In the genomic region with DNA sequence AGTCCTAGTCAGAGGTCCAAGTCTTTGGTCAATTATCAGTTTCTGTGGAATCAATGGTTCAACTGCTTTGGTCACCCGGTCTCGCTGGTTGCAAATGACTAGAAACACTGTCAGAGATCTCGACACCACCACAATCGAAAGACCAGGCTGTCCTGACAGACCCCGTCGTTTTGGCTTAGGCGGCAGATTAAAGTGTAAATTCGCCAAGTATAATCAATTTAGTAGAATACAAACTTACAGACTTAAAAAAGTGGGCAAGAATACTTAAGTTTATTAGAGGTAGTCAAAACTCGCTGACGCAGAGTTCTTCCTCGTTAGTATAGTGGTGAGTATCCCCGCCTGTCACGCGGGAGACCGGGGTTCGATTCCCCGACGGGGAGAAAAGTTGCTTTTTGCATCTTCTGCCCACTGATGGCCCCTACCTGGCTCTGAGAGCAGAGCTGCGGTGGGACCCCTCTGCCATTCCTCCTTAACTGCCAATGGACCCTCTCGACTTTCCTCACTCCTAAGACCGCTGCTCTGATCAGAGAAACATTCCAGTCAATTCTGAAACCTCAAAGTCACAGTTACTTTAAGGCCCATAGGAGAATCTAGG, we compare ENCODE assay signal across 8 cellular contexts. TPM values are rescaled to one million over a fixed set of nuclear protein-coding genes. Genes with fewer than 3 reads are reported as not detected.
A peak's percentile ranks its signal among the peaks of the same experiment; 100 is the strongest.
DNase-seq lines count a peak whose midpoint lies in the region; ATAC-seq and TF ChIP-seq lines count a peak whose summit lies in the region.

No MANE protein-coding gene starts in this region.

- ATAC-seq in GM23338: peak; percentile 63

- no peak for TF ChIP-seq CTCF in GM23338 (conservative IDR thresholded peaks at IDR 0.05; ENCODE audit: low read depth in 2 of 2)
- TF ChIP-seq CTCF in brain microvascular endothelial cell (IDR thresholded peaks at IDR 0.05; ENCODE audit: low read depth, low read length, missing control alignments): no peak

- no peaks in the 10 kb centered on the region for H3K79me2 ChIP-seq in GM23338 (replicated peaks; ENCODE audit: insufficient read depth)

- no peaks in the 10 kb centered on the region for H3K36me3 Mint-ChIP-seq in GM23338 (ENCODE audit: low read depth)

- peaks cover 6% of the 10 kb centered on the region; the same call in 2 of the 3 replicates for H3K9me3 Mint-ChIP-seq in GM23338

- H3K27ac Mint-ChIP-seq in GM23338: peak overlapping the region; percentile 62

- H3K4me3 Mint-ChIP-seq in GM23338: peak overlapping the region; percentile 88

- peaks cover 23% of the 10 kb centered on the region; the same call in 2 of the 3 replicates for H3K4me1 Mint-ChIP-seq in GM23338

- H3K36me3 ChIP-seq in GM23338 (ENCODE audit: insufficient read depth): no peaks in the 10 kb centered on the region
- no peaks in the 10 kb centered on the region for H3K36me3 ChIP-seq in brain microvascular endothelial cell (replicated peaks)

- no peaks in the 10 kb centered on the region for H4K20me1 ChIP-seq in GM23338 (replicated peaks; ENCODE audit: insufficient read depth)

- H3K4me3 ChIP-seq in GM23338 (peak overlapping the region; percentile 74), brain microvascular endothelial cell (ENCODE audit: low read depth, low read length) (peak overlapping the region; percentile 58)

- no peaks in the 10 kb centered on the region for H3F3A ChIP-seq in GM23338 (replicated peaks; ENCODE audit: low read depth)

- in situ Hi-C loops in brain microvascular endothelial cell (cut with HindIII; ENCODE audit: low pct_ligation_motif_present, low sequenced_read_pairs): no loop called here

- DNase-seq in COR-L47 (lab: John Stamatoyannopoulos, UW): peak; percentile 47
- DNase-seq in GM23338 (ENCODE audit: low spot score): peak; percentile 81
- peak; percentile 19 for DNase-seq in NCI-H1417 treated with DMSO at 0.1 percent for 48 hours (lab: John Stamatoyannopoulos, UW)
- DNase-seq in UCSD-AML1 (lab: John Stamatoyannopoulos, UW; ENCODE audit: unreplicated experiment): peak; percentile 75
- DNase-seq in brain microvascular endothelial cell: peak; percentile 72
- peak; percentile 75 for DNase-seq in inferior parietal cortex (ENCODE audit: extremely low spot score)
- peak; percentile 70 to 88 (median 74) for DNase-seq in stimulated activated CD4-positive, alpha-beta T cell treated with anti-CD3 and anti-CD28 coated beads, Interleukin-12 subunit alpha, Interleukin-12 subunit beta, amount 100 ng/mL, for 48 hours (ENCODE audit: low read depth in 2 of 3, low spot score in 1 of 3)
- DNase-seq in mesenteric fat pad (ENCODE audit: low spot score): no peak

- no peaks in the 10 kb centered on the region for H3K9me2 ChIP-seq in GM23338 (ENCODE audit: insufficient read depth)

- H3K27me3 ChIP-seq in GM23338 (ENCODE audit: insufficient read depth): no peaks in the 10 kb centered on the region
- no peaks in the 10 kb centered on the region for H3K27me3 ChIP-seq in brain microvascular endothelial cell (replicated peaks)

- H3K4me2 ChIP-seq in GM23338: peak overlapping the region; percentile 77

- 0 out of 2 replicates have a peak overlapping the region, but pooled peaks have one; percentile 4 for H3K27ac ChIP-seq in GM23338 (ENCODE audit: low read depth)
- H3K27ac ChIP-seq in brain microvascular endothelial cell: peak overlapping the region; percentile 8

- H3K4me1 ChIP-seq in GM23338 (ENCODE audit: insufficient read depth): peaks cover 16% of the 10 kb centered on the region

- peak overlapping the region; percentile 30; the same call in 1 of the 2 replicates for H2AFZ ChIP-seq in GM23338

- peaks cover 28% of the 10 kb centered on the region for H3K27me3 Mint-ChIP-seq in GM23338 (ENCODE audit: insufficient read depth, low read depth, poor library complexity)

TF ChIP-seq in GM23338, 12 proteins besides CTCF, POLR2A, EP300 and RAD21:
- TF ChIP-seq CREB1 (CRISPR knock-in tag; IDR thresholded peaks at IDR 0.05; ENCODE audit: low read depth): peak; percentile 46; the same call in 1 of the 2 replicates
- TF ChIP-seq, protein P1, sequence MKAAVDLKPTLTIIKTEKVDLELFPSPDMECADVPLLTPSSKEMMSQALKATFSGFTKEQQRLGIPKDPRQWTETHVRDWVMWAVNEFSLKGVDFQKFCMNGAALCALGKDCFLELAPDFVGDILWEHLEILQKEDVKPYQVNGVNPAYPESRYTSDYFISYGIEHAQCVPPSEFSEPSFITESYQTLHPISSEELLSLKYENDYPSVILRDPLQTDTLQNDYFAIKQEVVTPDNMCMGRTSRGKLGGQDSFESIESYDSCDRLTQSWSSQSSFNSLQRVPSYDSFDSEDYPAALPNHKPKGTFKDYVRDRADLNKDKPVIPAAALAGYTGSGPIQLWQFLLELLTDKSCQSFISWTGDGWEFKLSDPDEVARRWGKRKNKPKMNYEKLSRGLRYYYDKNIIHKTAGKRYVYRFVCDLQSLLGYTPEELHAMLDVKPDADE (IDR thresholded peaks at IDR 0.05): no peak

RNA-seq across cellular contexts. Expression of a gene that starts 30.6 kb away (rescaled TPM):
- 7.7 and 10.6 TPM in 2 replicates for total RNA-seq in GM23338 (2014; rRNA removed; shearing (Covaris generic))
- polyA plus RNA-seq in GM23338 (2016; fragmentation: Nextera tagmentation; extraction: Ambion mirVana): 4.9 and 6.0 TPM in 2 replicates
- 3.7 TPM for total RNA-seq in mesenteric fat pad
